ENCODE assay signal across 27 cellular contexts in the genomic region with DNA sequence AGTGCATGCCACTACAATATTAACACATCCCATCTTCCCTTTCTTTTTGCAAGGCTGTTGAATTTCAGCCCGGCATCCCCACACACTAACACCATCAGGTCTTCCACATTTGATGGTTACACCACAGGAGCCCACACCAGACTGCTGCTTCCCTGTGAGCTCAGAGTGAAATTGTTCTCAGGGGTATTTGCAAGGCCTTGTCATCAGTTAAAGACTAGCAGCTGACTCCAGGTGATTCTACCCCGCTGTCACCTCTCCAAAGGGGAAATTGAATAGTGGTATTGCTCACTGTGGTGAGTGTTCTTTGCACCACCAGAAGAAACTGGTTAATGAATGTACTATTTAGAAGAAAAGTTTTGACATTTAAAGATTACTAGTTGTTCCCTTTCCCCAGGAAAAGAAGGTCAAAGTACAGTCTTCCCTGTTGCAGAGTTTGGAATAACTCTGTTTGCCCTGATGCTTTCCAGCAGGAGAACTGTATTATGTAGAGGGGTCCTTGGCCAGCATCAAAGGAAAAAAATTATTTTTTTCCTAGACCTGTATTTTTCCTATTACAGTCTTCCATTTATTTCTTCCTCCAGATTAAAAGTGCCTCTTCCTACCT. TPM values are rescaled to one million over a fixed set of nuclear protein-coding genes. Genes with fewer than 3 reads are reported as not detected.
DNase-seq lines count a peak whose midpoint lies in the region; ATAC-seq, FAIRE-seq and TF ChIP-seq lines count a peak whose summit lies in the region.
"Had no signal": no experiment of that assay in that cellular context is flagged by ENCODE, and none has a peak within 500 bp of the region (broad histone marks: within the 10 kb centered on the region; RNA-seq: fewer than 3 reads in every experiment).

No MANE protein-coding gene starts in this region.

- ATAC-seq in activated naive CD8-positive, alpha-beta T cell treated with anti-CD3 and anti-CD28 coated beads, Interleukin-2, amount 10 ng/mL, durations not matched to agents 7 days and 5 days (ENCODE audit: low read depth): no peak
- no peak for ATAC-seq in natural killer cell treated with Interleukin-12 subunit alpha and Interleukin-12 subunit beta and Interleukin-15 and Interleukin-18, amount 100 ng/mL, for 72 hours
- no peak for ATAC-seq in HG02973 (IDR thresholded peaks at IDR 0.05; ENCODE audit: unreplicated experiment)
- ATAC-seq: A549; stimulated activated naive CD8-positive, alpha-beta T cell treated with anti-CD3 and anti-CD28 coated beads, Interleukin-15, Interleukin-2, amounts not matched to agents 100 U/mL and 50 U/mL, for 24 hours; upper lobe of right lung had no signal

- no peak overlapping the region for H3K4me3 Mint-ChIP-seq in activated naive CD8-positive, alpha-beta T cell treated with anti-CD3 and anti-CD28 coated beads, Interleukin-2, amount 10 ng/mL, durations not matched to agents 7 days and 5 days
- no peak overlapping the region for H3K4me3 Mint-ChIP-seq in activated naive CD8-positive, alpha-beta T cell treated with anti-CD3 and anti-CD28 coated beads for 36 hours
- no peak overlapping the region for H3K4me3 Mint-ChIP-seq in immature natural killer cell
- no peak overlapping the region for H3K4me3 Mint-ChIP-seq in natural killer cell treated with Interleukin-12 subunit alpha and Interleukin-12 subunit beta and Interleukin-15 and Interleukin-18, amount 100 ng/mL, for 72 hours
- H3K4me3 Mint-ChIP-seq: dendritic cell treated with granulocyte-macrophage colony-stimulating factor and Interleukin-4, amounts not matched to agents 40 ng/mL and 50 ng/mL, for 4 days; endodermal cell had no signal

- peaks cover 15% of the 10 kb centered on the region for H3K4me1 Mint-ChIP-seq in activated naive CD8-positive, alpha-beta T cell treated with anti-CD3 and anti-CD28 coated beads, Interleukin-2, amount 10 ng/mL, durations not matched to agents 7 days and 5 days
- peaks cover 21% of the 10 kb centered on the region for H3K4me1 Mint-ChIP-seq in activated naive CD8-positive, alpha-beta T cell treated with anti-CD3 and anti-CD28 coated beads for 36 hours
- peaks cover 16 to 28% of the 10 kb centered on the region in 2 donors for H3K4me1 Mint-ChIP-seq in immature natural killer cell
- peaks cover 18 to 20% of the 10 kb centered on the region in 2 donors for H3K4me1 Mint-ChIP-seq in natural killer cell treated with Interleukin-12 subunit alpha and Interleukin-12 subunit beta and Interleukin-15 and Interleukin-18, amount 100 ng/mL, for 72 hours (ENCODE audit: low read depth in 2 of 2)
- H3K4me1 Mint-ChIP-seq: endodermal cell had no signal

- H3K27me3 Mint-ChIP-seq in activated naive CD8-positive, alpha-beta T cell treated with anti-CD3 and anti-CD28 coated beads, Interleukin-2, amount 10 ng/mL, durations not matched to agents 7 days and 5 days: no peaks in the 10 kb centered on the region
- H3K27me3 Mint-ChIP-seq in activated naive CD8-positive, alpha-beta T cell treated with anti-CD3 and anti-CD28 coated beads for 36 hours: no peaks in the 10 kb centered on the region
- H3K27me3 Mint-ChIP-seq in immature natural killer cell (ENCODE audit: low read depth in 3 of 3): peaks cover 0 to 6% (median 2%) of the 10 kb centered on the region in 3 donors
- no peaks in the 10 kb centered on the region for H3K27me3 Mint-ChIP-seq in natural killer cell treated with Interleukin-12 subunit alpha and Interleukin-12 subunit beta and Interleukin-15 and Interleukin-18, amount 100 ng/mL, for 72 hours
- H3K27me3 Mint-ChIP-seq: CD4-positive, CD25-positive, alpha-beta regulatory T cell; dendritic cell treated with granulocyte-macrophage colony-stimulating factor and Interleukin-4, amounts not matched to agents 40 ng/mL and 50 ng/mL, for 4 days had no signal

- H3K27ac Mint-ChIP-seq in activated naive CD8-positive, alpha-beta T cell treated with anti-CD3 and anti-CD28 coated beads, Interleukin-2, amount 10 ng/mL, durations not matched to agents 7 days and 5 days: peak overlapping the region; percentile 17
- no peak overlapping the region for H3K27ac Mint-ChIP-seq in activated naive CD8-positive, alpha-beta T cell treated with anti-CD3 and anti-CD28 coated beads for 36 hours
- peak overlapping the region in 4 of 6 donors; percentile 10 to 96 (median 52) for H3K27ac Mint-ChIP-seq in immature natural killer cell
- H3K27ac Mint-ChIP-seq in natural killer cell treated with Interleukin-12 subunit alpha and Interleukin-12 subunit beta and Interleukin-15 and Interleukin-18, amount 100 ng/mL, for 72 hours: peak overlapping the region; percentile 56 to 61
- H3K27ac Mint-ChIP-seq: dendritic cell treated with granulocyte-macrophage colony-stimulating factor and Interleukin-4, amounts not matched to agents 40 ng/mL and 50 ng/mL, for 4 days; endodermal cell had no signal

- no peak for FAIRE-seq in H54 (lab: Jason Lieb, UNC)
- FAIRE-seq: A549, GM12891 had no signal

- H3K36me3 ChIP-seq in uterus: no peaks in the 10 kb centered on the region

- no peaks in the 10 kb centered on the region for H3K27me3 ChIP-seq in uterus
- H3K27me3 ChIP-seq: upper lobe of right lung had no signal

- intact Hi-C loops in uterus (cut with DNase I; ENCODE audit: low total_unique reads): no loop called here

- no peak for TF ChIP-seq CTCF in uterus (IDR thresholded peaks at IDR 0.05)

- POLR2A ChIA-PET in activated naive CD8-positive, alpha-beta T cell treated with anti-CD3 and anti-CD28 coated beads, Interleukin-2, amount 10 ng/mL, durations not matched to agents 7 days and 5 days (lab: Charles Lee): no interaction called here

- no peak overlapping the region for H3K4me3 ChIP-seq in uterus
- H3K4me3 ChIP-seq: A549, left ventricle myocardium inferior, upper lobe of right lung had no signal

- H3K36me3 Mint-ChIP-seq in activated naive CD8-positive, alpha-beta T cell treated with anti-CD3 and anti-CD28 coated beads, Interleukin-2, amount 10 ng/mL, durations not matched to agents 7 days and 5 days: peaks cover 12% of the 10 kb centered on the region
- peaks cover 13% of the 10 kb centered on the region for H3K36me3 Mint-ChIP-seq in activated naive CD8-positive, alpha-beta T cell treated with anti-CD3 and anti-CD28 coated beads for 36 hours
- H3K36me3 Mint-ChIP-seq in immature natural killer cell: peaks cover 4 to 23% (median 6%) of the 10 kb centered on the region in 3 donors
- H3K36me3 Mint-ChIP-seq in natural killer cell treated with Interleukin-12 subunit alpha and Interleukin-12 subunit beta and Interleukin-15 and Interleukin-18, amount 100 ng/mL, for 72 hours: peaks cover 13% of the 10 kb centered on the region

- no peaks in the 10 kb centered on the region for H3K9me3 Mint-ChIP-seq in activated naive CD8-positive, alpha-beta T cell treated with anti-CD3 and anti-CD28 coated beads, Interleukin-2, amount 10 ng/mL, durations not matched to agents 7 days and 5 days
- H3K9me3 Mint-ChIP-seq in activated naive CD8-positive, alpha-beta T cell treated with anti-CD3 and anti-CD28 coated beads for 36 hours: no peaks in the 10 kb centered on the region
- no peaks in the 10 kb centered on the region for H3K9me3 Mint-ChIP-seq in immature natural killer cell
- no peaks in the 10 kb centered on the region for H3K9me3 Mint-ChIP-seq in natural killer cell treated with Interleukin-12 subunit alpha and Interleukin-12 subunit beta and Interleukin-15 and Interleukin-18, amount 100 ng/mL, for 72 hours
- H3K9me3 Mint-ChIP-seq: CD4-positive, CD25-positive, alpha-beta regulatory T cell; dendritic cell treated with granulocyte-macrophage colony-stimulating factor and Interleukin-4, amounts not matched to agents 40 ng/mL and 50 ng/mL, for 4 days; endodermal cell had no signal

- H3K4me1 ChIP-seq in uterus: no peaks in the 10 kb centered on the region
- H3K4me1 ChIP-seq: A549, upper lobe of right lung had no signal

- no peak overlapping the region for H3K27ac ChIP-seq in uterus
- H3K27ac ChIP-seq: A549, left ventricle myocardium inferior, upper lobe of right lung had no signal

- no peaks in the 10 kb centered on the region for H3K9me3 ChIP-seq in uterus
- H3K9me3 ChIP-seq: A549, left ventricle myocardium inferior, upper lobe of right lung had no signal

- TF ChIP-seq POLR2A in H54 (IDR thresholded peaks at IDR 0.05; ENCODE audit: low read depth, low read length) (no peak), uterus (IDR thresholded peaks at IDR 0.05) (no peak)

- no peak for DNase-seq in activated naive CD8-positive, alpha-beta T cell treated with anti-CD3 and anti-CD28 coated beads, Interleukin-2, amount 10 ng/mL, durations not matched to agents 7 days and 5 days
- DNase-seq in activated naive CD8-positive, alpha-beta T cell treated with anti-CD3 and anti-CD28 coated beads for 36 hours: no peak
- DNase-seq in immature natural killer cell: no peak
- no peak for DNase-seq in natural killer cell treated with Interleukin-12 subunit alpha and Interleukin-12 subunit beta and Interleukin-15 and Interleukin-18, amount 100 ng/mL, for 72 hours (ENCODE audit: low spot score)
- DNase-seq in NCI-H748 treated with DMSO at 0.1 percent for 48 hours (lab: John Stamatoyannopoulos, UW): no peak
- DNase-seq in H54 (ENCODE audit: insufficient read length, low spot score): no peak
- no peak for DNase-seq in uterus
- DNase-seq: activated CD4-positive, alpha-beta T cell treated with anti-CD3 and anti-CD28 coated beads for 1 hour; activated gamma-delta T cell; CD4-positive, CD25-positive, alpha-beta regulatory T cell; DMS 273 treated with DMSO at 0.1 percent for 48 hours; glutamatergic neuron; H7; Kasumi-1; left ventricle myocardium inferior; NCI-H1436; NCI-H2081 treated with DMSO at 0.1 percent for 48 hours; NCI-H345; nucleus accumbens; SHP77; stimulated activated naive CD8-positive, alpha-beta T cell treated with anti-CD3 and anti-CD28 coated beads, Interleukin-15, Interleukin-2, amounts not matched to agents 100 U/mL and 50 U/mL, for 24 hours; upper lobe of right lung had no signal

RNA-seq across cellular contexts. Expression of a gene that starts 41.9 kb away (rescaled TPM):
- total RNA-seq in activated naive CD8-positive, alpha-beta T cell treated with anti-CD3 and anti-CD28 coated beads, Interleukin-2, amount 10 ng/mL, durations not matched to agents 7 days and 5 days: 10 to 100 TPM; 33.6 to 35.6 TPM
- total RNA-seq in activated naive CD8-positive, alpha-beta T cell treated with anti-CD3 and anti-CD28 coated beads for 36 hours: 10 to 100 TPM; 19.6 to 22.0 TPM
- polyA plus RNA-seq in immature natural killer cell: 100 to 1,000 TPM; 110 to 180 (median 164) TPM
- 10 to 100 TPM; 32.0 to 59.3 TPM for total RNA-seq in natural killer cell treated with Interleukin-12 subunit alpha and Interleukin-12 subunit beta and Interleukin-15 and Interleukin-18, amount 100 ng/mL, for 72 hours
- 10 to 100 TPM in 2 of 4 donors, 1 to 10 TPM in 1, under 1 TPM in 1; 0.77 to 96.2 (median 10.4) TPM for total RNA-seq in uterus
